In genomic region chr10:111445709-111446108, GRCh38 we compare ENCODE assay signal across 1 cellular context.
TF ChIP-seq lines count a peak whose summit lies in the region.

No MANE protein-coding gene starts in this region.

TF ChIP-seq in SK-N-SH, 30 proteins besides CTCF, POLR2A, EP300 and RAD21 (continued from another document):
- TF ChIP-seq REST (IDR thresholded peaks at IDR 0.05; ENCODE audit: low read depth, low read length) (no peak), NFIC (IDR thresholded peaks at IDR 0.05; ENCODE audit: borderline replicate concordance) (no peak), TCF12 (IDR thresholded peaks at IDR 0.05) (no peak), SMC3 (IDR thresholded peaks at IDR 0.05; ENCODE audit: low read depth, low read length) (no peak), ELF1 (IDR thresholded peaks at IDR 0.05) (no peak), GATA2 (CRISPR knock-in tag; IDR thresholded peaks at IDR 0.05) (no peak), CHD2 (IDR thresholded peaks at IDR 0.05; ENCODE audit: low read length, partially characterized antibody) (no peak)
